In the genomic region with DNA sequence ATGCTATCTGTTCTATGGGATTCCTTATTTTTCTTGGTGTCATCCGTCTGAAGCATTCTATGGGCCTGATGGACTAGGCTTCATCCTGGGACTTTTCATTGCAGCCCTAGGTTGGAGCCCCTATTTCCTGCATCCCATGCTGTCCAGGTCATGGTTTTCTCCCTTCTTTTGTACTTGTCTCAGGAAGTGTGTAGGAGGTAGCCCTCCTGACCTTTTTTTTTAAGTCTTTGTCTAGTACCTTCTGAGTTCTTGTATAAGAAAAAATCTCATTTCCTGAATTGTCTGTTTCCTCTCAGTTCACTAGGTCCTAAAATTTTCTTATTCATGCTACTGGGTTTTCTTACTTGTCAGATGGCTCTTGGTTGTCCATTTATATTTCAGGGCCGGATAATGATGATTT, we compare ENCODE assay signal across 1 cellular context.
TF ChIP-seq lines count a peak whose summit lies in the region.

No MANE protein-coding gene starts in this region.

TF ChIP-seq in GM12878, 131 proteins besides CTCF, POLR2A, EP300 and RAD21:
- peak; percentile 31; the same call in 1 of the 2 replicates for TF ChIP-seq ZNF384 (IDR thresholded peaks at IDR 0.05; ENCODE audit: borderline replicate concordance, low read depth, low read length)
- TF ChIP-seq, protein P1, sequence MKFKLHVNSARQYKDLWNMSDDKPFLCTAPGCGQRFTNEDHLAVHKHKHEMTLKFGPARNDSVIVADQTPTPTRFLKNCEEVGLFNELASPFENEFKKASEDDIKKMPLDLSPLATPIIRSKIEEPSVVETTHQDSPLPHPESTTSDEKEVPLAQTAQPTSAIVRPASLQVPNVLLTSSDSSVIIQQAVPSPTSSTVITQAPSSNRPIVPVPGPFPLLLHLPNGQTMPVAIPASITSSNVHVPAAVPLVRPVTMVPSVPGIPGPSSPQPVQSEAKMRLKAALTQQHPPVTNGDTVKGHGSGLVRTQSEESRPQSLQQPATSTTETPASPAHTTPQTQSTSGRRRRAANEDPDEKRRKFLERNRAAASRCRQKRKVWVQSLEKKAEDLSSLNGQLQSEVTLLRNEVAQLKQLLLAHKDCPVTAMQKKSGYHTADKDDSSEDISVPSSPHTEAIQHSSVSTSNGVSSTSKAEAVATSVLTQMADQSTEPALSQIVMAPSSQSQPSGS (IDR thresholded peaks at IDR 0.05; ENCODE audit: low read length), result no peak
- TF ChIP-seq ZBED1 (IDR thresholded peaks at IDR 0.05; ENCODE audit: borderline replicate concordance), result no peak
- peak; percentile 61; the same call in 1 of the 2 replicates for TF ChIP-seq NR2F1 (conservative IDR thresholded peaks at IDR 0.05)
- TF ChIP-seq, protein P2, sequence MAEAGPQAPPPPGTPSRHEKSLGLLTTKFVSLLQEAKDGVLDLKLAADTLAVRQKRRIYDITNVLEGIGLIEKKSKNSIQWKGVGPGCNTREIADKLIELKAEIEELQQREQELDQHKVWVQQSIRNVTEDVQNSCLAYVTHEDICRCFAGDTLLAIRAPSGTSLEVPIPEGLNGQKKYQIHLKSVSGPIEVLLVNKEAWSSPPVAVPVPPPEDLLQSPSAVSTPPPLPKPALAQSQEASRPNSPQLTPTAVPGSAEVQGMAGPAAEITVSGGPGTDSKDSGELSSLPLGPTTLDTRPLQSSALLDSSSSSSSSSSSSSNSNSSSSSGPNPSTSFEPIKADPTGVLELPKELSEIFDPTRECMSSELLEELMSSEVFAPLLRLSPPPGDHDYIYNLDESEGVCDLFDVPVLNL (IDR thresholded peaks at IDR 0.05; ENCODE audit: low read depth, low read length), result no peak
- TF ChIP-seq SPI1 (IDR thresholded peaks at IDR 0.05; ENCODE audit: borderline replicate concordance, insufficient read depth, low read depth, low read length), result no peak
- no peak for TF ChIP-seq BACH1 (IDR thresholded peaks at IDR 0.05; ENCODE audit: borderline replicate concordance)
